17 cellular contexts compared by ENCODE assay signal in genomic region chr11:126371595-126371994, GRCh38. TPM values are rescaled to one million over a fixed set of nuclear protein-coding genes. Genes with fewer than 3 reads are reported as not detected.
DNase-seq lines count a peak whose midpoint lies in the region; ATAC-seq and TF ChIP-seq lines count a peak whose summit lies in the region.
"Had no signal": no experiment of that assay in that cellular context is flagged by ENCODE, and none has a peak within 500 bp of the region (broad histone marks: within the 10 kb centered on the region; RNA-seq: fewer than 3 reads in every experiment).

No MANE protein-coding gene starts in this region.

- H3K9me3 Mint-ChIP-seq in WTC11 (no peaks in the 10 kb centered on the region), osteocyte (ENCODE audit: unreplicated experiment) (no peaks in the 10 kb centered on the region)
- H3K9me3 Mint-ChIP-seq: CD14-positive monocyte; CD4-positive, alpha-beta memory T cell; GM23338 had no signal

- CTCF ChIA-PET in WTC11 (lab: Charles Lee) = no interaction called here

- no peaks in the 10 kb centered on the region for H3K9me3 ChIP-seq in left ventricle myocardium inferior (replicated peaks)
- H3K9me3 ChIP-seq: BLaER1 had no signal

- no peak for TF ChIP-seq CTCF in left ventricle myocardium inferior (IDR thresholded peaks at IDR 0.05; ENCODE audit: borderline replicate concordance)
- TF ChIP-seq CTCF in WTC11 (IDR thresholded peaks at IDR 0.05) = no peak
- no peak for TF ChIP-seq CTCF in osteocyte (IDR thresholded peaks at IDR 0.05)

- H3K4me3 ChIP-seq in left ventricle myocardium inferior = no peak overlapping the region
- H3K4me3 ChIP-seq: BLaER1, GM23338 had no signal

- ATAC-seq in Right ventricle myocardium superior (ENCODE audit: poor library complexity) (no peak), WTC11 (no peak), HG02973 (IDR thresholded peaks at IDR 0.05; ENCODE audit: unreplicated experiment) (no peak)
- ATAC-seq: GM23338 had no signal

- H3K4me3 Mint-ChIP-seq in WTC11 = no peak overlapping the region
- H3K4me3 Mint-ChIP-seq in osteocyte (ENCODE audit: unreplicated experiment) = no peak overlapping the region
- H3K4me3 Mint-ChIP-seq: CD14-positive monocyte; CD4-positive, alpha-beta memory T cell; GM23338 had no signal

- H3K36me3 ChIP-seq in left ventricle myocardium inferior = no peaks in the 10 kb centered on the region
- H3K36me3 ChIP-seq: BLaER1 had no signal

- POLR2A ChIA-PET in WTC11 (lab: Charles Lee) = no interaction called here

- H3K4me1 ChIP-seq in left ventricle myocardium inferior = peaks cover 92% of the 10 kb centered on the region

- peak overlapping the region; percentile 75 for H3K27ac ChIP-seq in left ventricle myocardium inferior (replicated peaks)
- H3K27ac ChIP-seq: BLaER1, HL-60 had no signal

- H3K4me1 Mint-ChIP-seq in WTC11 = peaks cover 28% of the 10 kb centered on the region
- H3K4me1 Mint-ChIP-seq in osteocyte (ENCODE audit: unreplicated experiment) = peaks cover 67% of the 10 kb centered on the region

- H3K27ac Mint-ChIP-seq in WTC11 = 0 out of 2 replicates have a peak overlapping the region, but pooled peaks have one; percentile 10
- peak overlapping the region; percentile 13 for H3K27ac Mint-ChIP-seq in osteocyte (ENCODE audit: unreplicated experiment)
- H3K27ac Mint-ChIP-seq: CD14-positive monocyte; CD4-positive, alpha-beta memory T cell; GM23338 had no signal

- intact Hi-C loops in left ventricle myocardium inferior (cut with micrococcal nuclease) = no loop called here
- intact Hi-C loops in Right ventricle myocardium superior (cut with DNase I) = no loop called here

- H3K27me3 Mint-ChIP-seq in WTC11 (ENCODE audit: low read depth) (no peaks in the 10 kb centered on the region), osteocyte (ENCODE audit: unreplicated experiment) (no peaks in the 10 kb centered on the region)
- H3K27me3 Mint-ChIP-seq: CD4-positive, alpha-beta memory T cell had no signal

- H3K36me3 Mint-ChIP-seq in WTC11 (no peaks in the 10 kb centered on the region), osteocyte (ENCODE audit: unreplicated experiment) (peaks cover 4% of the 10 kb centered on the region)
- H3K36me3 Mint-ChIP-seq: CD4-positive, alpha-beta memory T cell had no signal

- no peaks in the 10 kb centered on the region for H3K27me3 ChIP-seq in left ventricle myocardium inferior (ENCODE audit: low read depth)
- H3K27me3 ChIP-seq: BLaER1 had no signal

- peak; percentile 10 for DNase-seq in left ventricle myocardium inferior
- no peak for DNase-seq in Right ventricle myocardium superior
- no peak for DNase-seq in WTC11 (ENCODE audit: low spot score)
- no peak for DNase-seq in osteocyte (ENCODE audit: extremely low spot score, unreplicated experiment)
- no peak for DNase-seq in MV-4-11 (lab: John Stamatoyannopoulos, UW)
- DNase-seq in hepatic stellate cell (ENCODE audit: low spot score) = no peak
- DNase-seq: 8988T; CD4-positive, alpha-beta memory T cell; DMS153; DMS79; GDM1; HCEC 1CT had no signal

TF ChIP-seq in WTC11, 78 proteins besides CTCF, POLR2A, EP300 and RAD21:
- TF ChIP-seq ZSCAN18 (CRISPR knock-in tag; IDR thresholded peaks at IDR 0.05) (no peak), NFYB (CRISPR knock-in tag; conservative IDR thresholded peaks at IDR 0.05; ENCODE audit: low read depth) (no peak), ZNF396 (CRISPR knock-in tag; IDR thresholded peaks at IDR 0.05; ENCODE audit: borderline replicate concordance) (no peak), E2F5 (CRISPR knock-in tag; IDR thresholded peaks at IDR 0.05) (no peak), ERG (CRISPR knock-in tag; IDR thresholded peaks at IDR 0.05) (no peak), EMX1 (CRISPR knock-in tag; IDR thresholded peaks at IDR 0.05) (no peak), FOXP4 (CRISPR knock-in tag; IDR thresholded peaks at IDR 0.05) (no peak), FOXK1 (CRISPR knock-in tag; IDR thresholded peaks at IDR 0.05) (no peak), OVOL2 (CRISPR knock-in tag; IDR thresholded peaks at IDR 0.05; ENCODE audit: borderline replicate concordance) (no peak), MAX (CRISPR knock-in tag; IDR thresholded peaks at IDR 0.05) (no peak), AFF4 (CRISPR knock-in tag; IDR thresholded peaks at IDR 0.05; ENCODE audit: borderline replicate concordance) (no peak)

RNA-seq across cellular contexts. Expression of gene ST3GAL4, which starts 16.1 kb away (rescaled TPM):
- 61.7 TPM for total RNA-seq in left ventricle myocardium inferior
- 36.5 TPM for total RNA-seq in Right ventricle myocardium superior
- 12.8 to 17.3 TPM (median 14.3 TPM) in 3 replicates for total RNA-seq in WTC11 (2021)
- 73.1 and 74.8 TPM in 2 replicates for total RNA-seq in osteocyte
